ENCODE assay signal across 23 cellular contexts in the genomic region with DNA sequence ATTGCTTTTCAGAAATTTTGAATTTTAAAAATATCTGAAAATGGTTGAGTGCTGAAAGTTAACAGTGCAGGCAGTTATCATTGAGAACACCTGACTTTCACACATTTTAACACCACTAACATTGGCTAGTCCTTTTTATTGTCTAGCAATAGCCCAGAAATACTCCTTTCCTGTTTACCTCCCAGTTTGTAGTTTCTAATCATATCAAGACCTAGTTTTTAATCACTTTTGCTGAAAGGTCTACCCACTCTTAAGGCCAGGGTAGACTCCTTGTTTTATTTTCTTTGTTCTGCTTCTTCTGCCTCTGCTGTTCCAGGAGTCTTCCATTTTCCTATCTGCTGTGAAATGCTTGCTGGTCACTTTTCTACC.
DNase-seq lines count a peak whose midpoint lies in the region; ATAC-seq, FAIRE-seq and TF ChIP-seq lines count a peak whose summit lies in the region.
"Had no signal": no experiment of that assay in that cellular context is flagged by ENCODE, and none has a peak within 500 bp of the region (broad histone marks: within the 10 kb centered on the region; RNA-seq: fewer than 3 reads in every experiment).

No MANE protein-coding gene starts in this region.

- no peak for TF ChIP-seq POLR2A in GM12891 (IDR thresholded peaks at IDR 0.05; ENCODE audit: low read depth, low read length)

- DNase-seq in GM12891 (ENCODE audit: insufficient read length, low spot score) (no peak), OCI-M2 (lab: John Stamatoyannopoulos, UW; ENCODE audit: unreplicated experiment) (peak; percentile 71), kidney glomerular epithelial cell (lab: John Stamatoyannopoulos, UW) (no peak), DMS79 (lab: John Stamatoyannopoulos, UW) (no peak), mesenteric fat pad (ENCODE audit: low spot score) (no peak), HAP-1 (ENCODE audit: low spot score in 2 of 2) (no peak)
- DNase-seq: activated CD4-positive, alpha-beta T cell treated with anti-CD3 and anti-CD28 coated beads, Interleukin-2, amount 10 ng/mL, durations not matched to agents 7 days and 5 days; activated naive CD8-positive, alpha-beta T cell treated with anti-CD3 and anti-CD28 coated beads, Interleukin-2, amount 10 ng/mL, durations not matched to agents 7 days and 5 days; activated T-cell treated with anti-CD3 and anti-CD28 coated beads, Interleukin-2, amount 50 U/mL, for 1 hour; EL; esophagus squamous epithelium; Karpas-422; NCI-H1417; NCI-H2171 treated with DMSO at 0.1 percent for 48 hours; NCI-H774; sigmoid colon; uterus had no signal

- peaks cover 12% of the 10 kb centered on the region for H3K36me3 ChIP-seq in HAP-1 (replicated peaks)
- H3K36me3 ChIP-seq: esophagus squamous epithelium, sigmoid colon, uterus had no signal

- H3K4me1 ChIP-seq in HAP-1, result peaks cover 37% of the 10 kb centered on the region
- H3K4me1 ChIP-seq: esophagus squamous epithelium, uterus had no signal

- H3K4me3 ChIP-seq in HAP-1, result no peak overlapping the region
- H3K4me3 ChIP-seq: esophagus squamous epithelium, sigmoid colon, uterus had no signal

- H3K27me3 ChIP-seq in HAP-1 (ENCODE audit: low read depth), result no peaks in the 10 kb centered on the region
- H3K27me3 ChIP-seq: esophagus squamous epithelium, sigmoid colon, uterus had no signal

- in situ Hi-C loops in HAP-1 (cut with MboI; ENCODE audit: low sequenced_read_pairs), result no loop called here

- peak; percentile 57 for ATAC-seq in GM19023 (IDR thresholded peaks at IDR 0.05; ENCODE audit: unreplicated experiment)
- peak; percentile 42 for ATAC-seq in HG02798 (IDR thresholded peaks at IDR 0.05; ENCODE audit: poor library complexity, unreplicated experiment)
- ATAC-seq: HCT116, SK-N-SH treated with all-trans-retinoic acid at 6 μM for 48 hours had no signal

- peak; percentile 65 for FAIRE-seq in GM12891 (lab: Jason Lieb, UNC)
- FAIRE-seq: bronchial epithelial cell, RCC 7860 had no signal

- no peaks in the 10 kb centered on the region for H3K9me3 ChIP-seq in HAP-1
- H3K9me3 ChIP-seq: esophagus squamous epithelium, sigmoid colon, uterus had no signal

TF ChIP-seq in GM12891, 5 proteins besides CTCF, POLR2A, EP300 and RAD21:
- TF ChIP-seq SPI1 (IDR thresholded peaks at IDR 0.05; ENCODE audit: low read depth, low read length) (no peak), POU2F2 (IDR thresholded peaks at IDR 0.05; ENCODE audit: low read depth, low read length) (no peak), POLR2AphosphoS5 (IDR thresholded peaks at IDR 0.05; ENCODE audit: low read depth, low read length) (no peak), PAX5 (IDR thresholded peaks at IDR 0.05; ENCODE audit: insufficient read depth, low read length, severe bottlenecking) (no peak), TAF1 (IDR thresholded peaks at IDR 0.05; ENCODE audit: low read depth, low read length) (no peak)
